ENCODE assay signal across 8 cellular contexts in the genomic region with DNA sequence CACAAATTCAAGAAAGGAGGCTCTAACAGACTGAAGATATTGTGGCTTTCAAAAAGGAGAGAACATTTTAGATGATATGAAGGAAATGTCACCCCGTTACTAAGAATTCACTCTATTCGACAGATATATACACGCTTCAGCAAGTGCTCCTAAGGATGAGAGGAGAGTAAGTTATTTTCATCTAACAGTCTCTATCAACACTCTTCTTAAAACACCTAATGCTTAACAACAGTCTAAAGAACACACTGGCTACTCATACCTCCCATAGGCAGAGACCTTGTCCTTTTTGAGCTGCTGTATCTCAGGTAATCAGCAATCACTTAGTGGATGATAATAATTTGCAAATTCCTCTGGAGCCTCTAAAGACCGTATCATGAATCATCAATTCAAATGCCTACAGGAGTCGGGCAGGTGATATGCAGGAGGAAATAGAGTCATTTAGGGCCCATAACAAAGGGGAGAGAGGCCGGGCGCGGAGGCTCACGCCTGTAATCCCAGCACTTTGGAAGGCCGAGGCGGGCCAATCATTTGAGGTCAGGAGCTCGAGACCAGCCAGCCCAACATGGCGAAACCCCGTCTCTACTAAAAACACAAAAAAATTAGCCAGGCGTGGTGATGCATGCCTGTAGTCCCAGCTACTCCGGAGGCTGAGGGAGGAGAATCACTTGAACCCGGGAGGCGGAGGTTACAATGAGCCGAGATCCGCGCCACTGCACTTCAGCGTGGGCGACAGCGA. TPM values are rescaled to one million over a fixed set of nuclear protein-coding genes. Genes with fewer than 3 reads are reported as not detected.
A peak's percentile ranks its signal among the peaks of the same experiment; 100 is the strongest.
DNase-seq lines count a peak whose midpoint lies in the region; ATAC-seq, FAIRE-seq and TF ChIP-seq lines count a peak whose summit lies in the region.

No MANE protein-coding gene starts in this region.

- H3K27ac ChIP-seq in HCT116 (ENCODE audit: low read depth, low read length), result peak overlapping the region; percentile 92

- no peaks in the 10 kb centered on the region for H3K9me3 ChIP-seq in HCT116 (ENCODE audit: control insufficient read depth in 1 of 2, insufficient read depth in 1 of 2, low read depth in 1 of 2, low read length in 2 of 2)
- no peaks in the 10 kb centered on the region for H3K9me3 ChIP-seq in adipocyte (ENCODE audit: control insufficient read depth, low read length)
- no peaks in the 10 kb centered on the region for H3K9me3 ChIP-seq in iPS-18c (ENCODE audit: control insufficient read depth, insufficient read depth, low read length)

- TF ChIP-seq CTCF in GM06990 (IDR thresholded peaks at IDR 0.05; ENCODE audit: insufficient read depth, low read length, poor library complexity, severe bottlenecking) (no peak), HCT116 (IDR thresholded peaks at IDR 0.05 in 2 of 3, conservative IDR thresholded peaks at IDR 0.05 in 1 of 3; ENCODE audit: borderline replicate concordance in 1 of 3, insufficient read depth in 1 of 3, low read depth in 2 of 3, low read length in 2 of 3) (no peak), GM10266 (IDR thresholded peaks at IDR 0.05; ENCODE audit: control insufficient read depth, insufficient read depth, low read depth, missing control alignments) (no peak)

- FAIRE-seq in HTR-8/SVneo (lab: Jason Lieb, UNC), result no peak

- H3K27me3 ChIP-seq in GM06990 (replicated peaks; ENCODE audit: control insufficient read depth, insufficient read depth, low read length), result no peaks in the 10 kb centered on the region
- H3K27me3 ChIP-seq in HCT116 (ENCODE audit: insufficient read depth, low read length), result no peaks in the 10 kb centered on the region
- no peaks in the 10 kb centered on the region for H3K27me3 ChIP-seq in adipocyte (replicated peaks; ENCODE audit: control insufficient read depth, insufficient read depth, low read length)

- no peaks in the 10 kb centered on the region for H3K36me3 ChIP-seq in GM06990 (ENCODE audit: control insufficient read depth, insufficient read depth, low read length)
- H3K36me3 ChIP-seq in HCT116 (ENCODE audit: control insufficient read depth in 1 of 2, insufficient read depth in 2 of 2, low read length in 2 of 2), result no peaks in the 10 kb centered on the region
- H3K36me3 ChIP-seq in adipocyte (ENCODE audit: control insufficient read depth, insufficient read depth, low read length, severe bottlenecking), result no peaks in the 10 kb centered on the region

- intact Hi-C loops in HCT116 (cut with micrococcal nuclease), result loop anchor here (1.0 kb wide), 1 partner anchor 45 kb away; a partner anchor contains a TSS

- H4K20me1 ChIP-seq in HCT116 (ENCODE audit: insufficient read depth), result no peaks in the 10 kb centered on the region

- H3K79me2 ChIP-seq in HCT116 (ENCODE audit: insufficient read depth, low read length), result peaks cover 31% of the 10 kb centered on the region

- ATAC-seq in HCT116, result no peak

- peak overlapping the region; percentile 96 for H3K4me3 ChIP-seq in GM06990 (replicated peaks; ENCODE audit: low read depth, low read length)
- H3K4me3 ChIP-seq in HCT116 (replicated peaks in 1 of 2; ENCODE audit: low read depth in 1 of 2, low read length in 2 of 2), result peak overlapping the region; percentile 86 to 92
- H3K4me3 ChIP-seq in adipocyte (ENCODE audit: low read length), result peak overlapping the region; percentile 89
- peak overlapping the region; percentile 75; the same call in 1 of the 2 replicates for H3K4me3 ChIP-seq in iPS-18c (ENCODE audit: insufficient read depth, low read depth, low read length)

- H3K9ac ChIP-seq in HCT116 (ENCODE audit: low read length), result peak overlapping the region; percentile 90
- H3K9ac ChIP-seq in adipocyte (ENCODE audit: low read length), result peak overlapping the region; percentile 91

- DNase-seq in GM06990 (ENCODE audit: extremely low read depth, insufficient read length) (peak; percentile 17), HCT116 (ENCODE audit: low read depth, low spot score) (no peak), NCI-H510A treated with DMSO at 0.1 percent for 48 hours (lab: John Stamatoyannopoulos, UW) (peak; percentile 46), adipocyte (ENCODE audit: low read depth) (peak; percentile 47), GM10266 (ENCODE audit: extremely low spot score) (no peak), HTR-8/SVneo (ENCODE audit: insufficient read length, low spot score) (no peak)
- DNase-seq in stimulated activated CD4-positive, alpha-beta T cell treated with anti-CD3 and anti-CD28 coated beads, Interleukin-12 subunit alpha, Interleukin-12 subunit beta, amount 100 ng/mL, for 4 hours, result peak; percentile 18

- H2AFZ ChIP-seq in HCT116 (ENCODE audit: low read depth, low read length, poor library complexity, severe bottlenecking), result peak overlapping the region; percentile 42

- H3K4me2 ChIP-seq in HCT116 (ENCODE audit: low read length), result peak overlapping the region; percentile 86

- CTCF ChIA-PET in HCT116 (lab: Charles Lee), result interaction anchor here (1.3 to 2.0 kb wide), 5 partner anchors 9 to 441 kb away, joined by 4 to 12 read pairs (median 8); no protein-coding TSS in a partner anchor

- TF ChIP-seq POLR2A in HCT116 (IDR thresholded peaks at IDR 0.05; ENCODE audit: borderline replicate concordance, extremely low read depth, insufficient read depth, insufficient read length), result no peak

- H3K4me1 ChIP-seq in HCT116 (ENCODE audit: control insufficient read depth in 1 of 2, insufficient read depth in 2 of 2, low read length in 2 of 2), result peaks cover 7 to 12% of the 10 kb centered on the region in 2 experiments; a peak in 3 of 4 replicates
- H3K4me1 ChIP-seq in adipocyte (ENCODE audit: control insufficient read depth, insufficient read depth, low read length), result peaks cover 45% of the 10 kb centered on the region

- RAD21 ChIA-PET in HCT116 (lab: Charles Lee; ENCODE audit: low non-redundant PET in 1 of 2, low total read pairs in 2 of 2, uncharacterized antibody in 2 of 2, unreplicated experiment in 2 of 2), result interaction anchor here in 1 of 2 experiments (0.7 kb wide), 1 partner anchor 108 kb away, joined by 8 read pairs; a partner anchor contains a TSS

- POLR2A ChIA-PET in HCT116 (lab: Charles Lee), result interaction anchor here (0.9 to 1.9 kb wide), 12 partner anchors 12 to 339 kb away, joined by 3 to 12 read pairs (median 4); a partner anchor contains a TSS

- no peak for TF ChIP-seq RAD21 in HCT116 (IDR thresholded peaks at IDR 0.05; ENCODE audit: low read depth)

- no peaks in the 10 kb centered on the region for H3K9me2 ChIP-seq in HCT116 (ENCODE audit: insufficient read depth)

- BruUV-seq in HCT116 (replicated peaks; lab: Mats Ljungman, UMichigan), result no TSS peak

TF ChIP-seq in HCT116, 20 proteins besides CTCF, POLR2A, EP300 and RAD21:
- peak; percentile 57 for TF ChIP-seq EGR1 (IDR thresholded peaks at IDR 0.05; ENCODE audit: low read depth)
- no peak for TF ChIP-seq TCF7L2 (IDR thresholded peaks at IDR 0.05; ENCODE audit: borderline replicate concordance, extremely low read depth, insufficient read depth, insufficient read length)

RNA-seq across cellular contexts. Expression of a gene that starts 1.3 kb away (rescaled TPM):
- total RNA-seq in HCT116 (2021; ENCODE audit: unreplicated experiment), result 33.9 TPM
- 13.4 and 16.4 TPM in 2 replicates for polyA plus RNA-seq in HCT116 (2012)

RNA-seq across cellular contexts. Expression of a gene that starts 45.2 kb away (rescaled TPM):
- total RNA-seq in HCT116 (2021; ENCODE audit: unreplicated experiment), result 102 TPM
- 13.7 and 16.4 TPM in 2 replicates for polyA plus RNA-seq in HCT116 (2012)

Comparison
In these comparisons a context has a peak if more than half of its experiments do, and no peak if none do; other contexts are left out.
1. DNase-seq: peak in GM06990 (single experiment), NCI-H510A treated with DMSO at 0.1 percent for 48 hours (single experiment), adipocyte (single experiment) and stimulated activated CD4-positive, alpha-beta T cell treated with anti-CD3 and anti-CD28 coated beads, Interleukin-12 subunit alpha, Interleukin-12 subunit beta, amount 100 ng/mL, for 4 hours (single experiment); none in HCT116 (single experiment), GM10266 (single experiment) and HTR-8/SVneo (single experiment).
2. Peak in every context shown above with its lines, with median percentiles within 50 percentile points of each other: H3K4me3 ChIP-seq.